8 cellular contexts compared by ENCODE assay signal in genomic region chr11:504053-504993, GRCh38. TPM values are rescaled to one million over a fixed set of nuclear protein-coding genes. Genes with fewer than 3 reads are reported as not detected.
DNase-seq lines count a peak whose midpoint lies in the region; ATAC-seq and TF ChIP-seq lines count a peak whose summit lies in the region.

No MANE protein-coding gene starts in this region.

- peak overlapping the region; percentile 100 for H3K27ac Mint-ChIP-seq in T-helper 2 cell treated with Interferon-gamma antibody and Interleukin-4, amounts not matched to agents 5 μg/mL and 100 μg/mL, for 36 hours
- H3K27ac Mint-ChIP-seq in activated CD4-positive, alpha-beta memory T cell treated with anti-CD3 and anti-CD28 coated beads for 36 hours: no peak overlapping the region
- H3K27ac Mint-ChIP-seq in glutamatergic neuron (ENCODE audit: unreplicated experiment): peak overlapping the region; percentile 66

- no peaks in the 10 kb centered on the region for H3K9me3 Mint-ChIP-seq in T-helper 2 cell treated with Interferon-gamma antibody and Interleukin-4, amounts not matched to agents 5 μg/mL and 100 μg/mL, for 36 hours
- H3K9me3 Mint-ChIP-seq in activated CD4-positive, alpha-beta memory T cell treated with anti-CD3 and anti-CD28 coated beads for 36 hours: no peaks in the 10 kb centered on the region
- H3K9me3 Mint-ChIP-seq in glutamatergic neuron (ENCODE audit: unreplicated experiment): peaks cover 11% of the 10 kb centered on the region

- intact Hi-C loops in activated CD4-positive, alpha-beta memory T cell treated with anti-CD3 and anti-CD28 coated beads for 36 hours (cut with micrococcal nuclease): no loop called here
- intact Hi-C loops in sciatic nerve (cut with DNase I): no loop called here

- H3K4me3 Mint-ChIP-seq in T-helper 2 cell treated with Interferon-gamma antibody and Interleukin-4, amounts not matched to agents 5 μg/mL and 100 μg/mL, for 36 hours: peak overlapping the region; percentile 98
- H3K4me3 Mint-ChIP-seq in activated CD4-positive, alpha-beta memory T cell treated with anti-CD3 and anti-CD28 coated beads for 36 hours: peak overlapping the region; percentile 97
- peak overlapping the region; percentile 97 for H3K4me3 Mint-ChIP-seq in glutamatergic neuron (ENCODE audit: unreplicated experiment)

- no peak for TF ChIP-seq CTCF in glutamatergic neuron (IDR thresholded peaks at IDR 0.05; ENCODE audit: partially characterized antibody, unreplicated experiment)

- POLR2A ChIA-PET in activated CD4-positive, alpha-beta memory T cell treated with anti-CD3 and anti-CD28 coated beads for 36 hours (lab: Charles Lee): no interaction called here

- CTCF ChIA-PET in activated CD4-positive, alpha-beta memory T cell treated with anti-CD3 and anti-CD28 coated beads for 36 hours (lab: Charles Lee): interaction anchor here (0.9 to 1.6 kb wide), 2 partner anchors 14 to 54 kb away, joined by 3 to 5 read pairs; no protein-coding TSS in a partner anchor

- peaks cover 23% of the 10 kb centered on the region for H3K4me1 Mint-ChIP-seq in T-helper 2 cell treated with Interferon-gamma antibody and Interleukin-4, amounts not matched to agents 5 μg/mL and 100 μg/mL, for 36 hours (ENCODE audit: low read depth)
- peaks cover 27% of the 10 kb centered on the region for H3K4me1 Mint-ChIP-seq in activated CD4-positive, alpha-beta memory T cell treated with anti-CD3 and anti-CD28 coated beads for 36 hours (ENCODE audit: low read depth)
- H3K4me1 Mint-ChIP-seq in glutamatergic neuron (ENCODE audit: low read depth, unreplicated experiment): peaks cover 2% of the 10 kb centered on the region

- DNase-seq in T-helper 2 cell treated with Interferon-gamma antibody and Interleukin-4, amounts not matched to agents 5 μg/mL and 100 μg/mL, for 36 hours (ENCODE audit: low spot score): peak; percentile 29
- no peak for DNase-seq in T-helper 2 cell
- peak; percentile 27 for DNase-seq in activated CD4-positive, alpha-beta memory T cell treated with anti-CD3 and anti-CD28 coated beads for 36 hours
- peak; percentile 54 for DNase-seq in glutamatergic neuron
- DNase-seq in sciatic nerve (ENCODE audit: low spot score): peak; percentile 76
- DNase-seq in NCI-H2227 treated with DMSO at 0.1 percent for 48 hours (lab: John Stamatoyannopoulos, UW): no peak
- no peak for DNase-seq in cerebellar cortex (ENCODE audit: low spot score)

- ATAC-seq in sciatic nerve: no peak
- ATAC-seq in HG02973 (IDR thresholded peaks at IDR 0.05; ENCODE audit: unreplicated experiment): no peak

- H3K27me3 Mint-ChIP-seq in T-helper 2 cell treated with Interferon-gamma antibody and Interleukin-4, amounts not matched to agents 5 μg/mL and 100 μg/mL, for 36 hours (ENCODE audit: low read depth): no peaks in the 10 kb centered on the region
- no peaks in the 10 kb centered on the region for H3K27me3 Mint-ChIP-seq in activated CD4-positive, alpha-beta memory T cell treated with anti-CD3 and anti-CD28 coated beads for 36 hours
- peaks cover 20% of the 10 kb centered on the region for H3K27me3 Mint-ChIP-seq in glutamatergic neuron (ENCODE audit: unreplicated experiment)

- H3K36me3 Mint-ChIP-seq in T-helper 2 cell treated with Interferon-gamma antibody and Interleukin-4, amounts not matched to agents 5 μg/mL and 100 μg/mL, for 36 hours (ENCODE audit: low read depth): peaks cover 18% of the 10 kb centered on the region
- H3K36me3 Mint-ChIP-seq in activated CD4-positive, alpha-beta memory T cell treated with anti-CD3 and anti-CD28 coated beads for 36 hours: peaks cover 12% of the 10 kb centered on the region
- no peaks in the 10 kb centered on the region for H3K36me3 Mint-ChIP-seq in glutamatergic neuron (ENCODE audit: unreplicated experiment)

RNA-seq across cellular contexts. Expression of gene RNH1, which starts 2.7 kb away (rescaled TPM):
- total RNA-seq in activated CD4-positive, alpha-beta memory T cell treated with anti-CD3 and anti-CD28 coated beads for 36 hours: 100 to 1,000 TPM; 127 to 134 TPM
- 85.9 TPM for total RNA-seq in glutamatergic neuron (ENCODE audit: unreplicated experiment)
- total RNA-seq in sciatic nerve: 134 TPM

RNA-seq across cellular contexts. Expression of gene HRAS, which starts 31.1 kb away (rescaled TPM):
- total RNA-seq in activated CD4-positive, alpha-beta memory T cell treated with anti-CD3 and anti-CD28 coated beads for 36 hours: 10 to 100 TPM; 39.8 to 42.0 TPM
- total RNA-seq in glutamatergic neuron (ENCODE audit: unreplicated experiment) (140 TPM), sciatic nerve (45.2 TPM)

RNA-seq across cellular contexts. Expression of gene LRRC56, which starts 33.0 kb away (rescaled TPM):
- 1 to 10 TPM; 1.3 to 1.6 TPM for total RNA-seq in activated CD4-positive, alpha-beta memory T cell treated with anti-CD3 and anti-CD28 coated beads for 36 hours
- total RNA-seq in glutamatergic neuron (ENCODE audit: unreplicated experiment) (2.6 TPM), sciatic nerve (1.4 TPM)

RNA-seq across cellular contexts. Expression of gene PTDSS2, which starts 54.2 kb away (rescaled TPM):
- total RNA-seq in activated CD4-positive, alpha-beta memory T cell treated with anti-CD3 and anti-CD28 coated beads for 36 hours: 10 to 100 TPM; 15.0 to 16.7 TPM
- 123 TPM for total RNA-seq in glutamatergic neuron (ENCODE audit: unreplicated experiment)
- total RNA-seq in sciatic nerve: 33.1 TPM

RNA-seq across cellular contexts. Expression of gene LMNTD2, which starts 56.2 kb away (rescaled TPM):
- total RNA-seq in activated CD4-positive, alpha-beta memory T cell treated with anti-CD3 and anti-CD28 coated beads for 36 hours: 1 to 10 TPM; 3.1 to 3.9 TPM
- total RNA-seq in glutamatergic neuron (ENCODE audit: unreplicated experiment): 2.3 TPM
- 1.3 TPM for total RNA-seq in sciatic nerve

Comparison
In these comparisons a context has a peak if more than half of its experiments do, and no peak if none do; other contexts are left out.
1. DNase-seq: peak in T-helper 2 cell treated with Interferon-gamma antibody and Interleukin-4, amounts not matched to agents 5 μg/mL and 100 μg/mL, for 36 hours (single experiment), activated CD4-positive, alpha-beta memory T cell treated with anti-CD3 and anti-CD28 coated beads for 36 hours (single experiment), glutamatergic neuron (single experiment) and sciatic nerve (single experiment); none in T-helper 2 cell (0 of 5), NCI-H2227 treated with DMSO at 0.1 percent for 48 hours (single experiment) and cerebellar cortex (single experiment).
2. Peak in every context shown above with its lines, with median percentiles within 50 percentile points of each other: H3K4me3 Mint-ChIP-seq.